10 cellular contexts compared by ENCODE assay signal in the genomic region with DNA sequence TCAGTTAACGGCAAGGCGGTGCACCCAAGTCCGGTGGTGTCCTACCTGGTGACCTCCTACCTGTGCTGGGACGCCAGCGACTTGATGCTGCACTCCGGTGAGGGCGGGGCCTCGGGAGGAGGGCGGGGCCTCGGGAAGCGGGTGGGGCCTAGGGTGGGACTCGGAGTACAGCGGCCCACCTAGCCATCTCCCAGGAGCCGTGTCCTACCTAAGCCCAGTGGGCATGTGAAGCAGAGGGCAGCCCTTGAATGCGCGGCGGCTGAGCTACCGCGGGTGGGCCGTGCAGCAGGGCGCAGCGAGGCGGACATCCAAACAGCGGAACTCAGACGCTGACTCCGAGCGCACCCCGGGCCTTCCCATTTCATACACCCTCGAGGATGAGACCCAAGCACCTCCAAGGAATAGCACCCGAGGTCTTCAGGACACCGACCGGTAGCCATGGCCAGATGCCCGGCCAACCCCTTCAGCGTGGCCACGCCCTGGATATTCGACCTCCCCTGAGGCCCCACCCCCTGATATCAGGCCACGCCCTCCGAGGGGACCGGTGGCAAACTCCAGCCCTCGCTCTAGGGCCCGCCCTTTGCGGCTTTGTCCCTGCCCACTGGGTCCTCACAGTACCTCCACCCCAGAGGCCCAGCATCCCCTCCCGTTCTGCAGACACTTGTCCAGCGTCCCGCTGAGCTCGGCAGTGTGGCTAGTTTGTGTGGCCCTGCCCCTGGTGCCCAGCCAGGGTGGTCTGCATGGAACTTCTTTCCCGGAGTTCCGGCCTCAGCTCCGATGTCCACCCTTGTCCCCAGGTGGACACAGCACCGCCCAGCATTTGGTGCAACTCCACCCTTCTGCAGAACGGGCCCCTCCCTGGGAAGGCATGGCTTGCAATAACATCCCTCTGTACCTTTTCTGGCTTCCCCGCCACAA. TPM values are rescaled to one million over a fixed set of nuclear protein-coding genes. Genes with fewer than 3 reads are reported as not detected.
DNase-seq lines count a peak whose midpoint lies in the region; ATAC-seq and TF ChIP-seq lines count a peak whose summit lies in the region.
"Had no signal": no experiment of that assay in that cellular context is flagged by ENCODE, and none has a peak within 500 bp of the region (broad histone marks: within the 10 kb centered on the region; RNA-seq: fewer than 3 reads in every experiment).

No MANE protein-coding gene starts in this region.

- no peaks in the 10 kb centered on the region for H3K9me3 Mint-ChIP-seq in activated B cell treated with CpG ODN at 0.5 μM for 24 hours
- H3K9me3 Mint-ChIP-seq in progenitor cell of endocrine pancreas (ENCODE audit: low read depth), result no peaks in the 10 kb centered on the region

- TF ChIP-seq CTCF in activated B cell treated with CpG ODN at 0.5 μM for 24 hours (IDR thresholded peaks at IDR 0.05) (no peak), esophagus squamous epithelium (IDR thresholded peaks at IDR 0.05) (no peak), progenitor cell of endocrine pancreas (IDR thresholded peaks at IDR 0.05; ENCODE audit: unreplicated experiment) (no peak)

- peak overlapping the region; percentile 67 for H3K4me3 ChIP-seq in HUES64 (ENCODE audit: low read length)
- peak overlapping the region in 3 of 4 donors; percentile 30 to 59 (median 30) for H3K4me3 ChIP-seq in esophagus squamous epithelium

- H3K27me3 ChIP-seq in HUES64 (ENCODE audit: insufficient read depth, low read length) (peaks cover 55% of the 10 kb centered on the region), esophagus squamous epithelium (peaks cover 0 to 93% (median 8%) of the 10 kb centered on the region in 4 donors)

- H3K4me1 ChIP-seq in HUES64 (ENCODE audit: insufficient read depth, low read length) (no peaks in the 10 kb centered on the region), esophagus squamous epithelium (peaks cover 12 to 30% (median 16%) of the 10 kb centered on the region in 3 donors)

- H3K27me3 Mint-ChIP-seq in activated B cell treated with CpG ODN at 0.5 μM for 24 hours (peaks cover 13% of the 10 kb centered on the region), progenitor cell of endocrine pancreas (peaks cover 92% of the 10 kb centered on the region)

- no peaks in the 10 kb centered on the region for H3K9me3 ChIP-seq in HUES64 (ENCODE audit: insufficient read depth, low read depth, low read length)
- no peaks in the 10 kb centered on the region for H3K9me3 ChIP-seq in esophagus squamous epithelium

- no peak overlapping the region; the same call in 1 of the 2 replicates for H3K27ac ChIP-seq in HUES64 (ENCODE audit: low read depth, low read length)
- H3K27ac ChIP-seq in esophagus squamous epithelium, result no peak overlapping the region

- no peaks in the 10 kb centered on the region for H3K36me3 Mint-ChIP-seq in activated B cell treated with CpG ODN at 0.5 μM for 24 hours (ENCODE audit: low read depth)
- no peaks in the 10 kb centered on the region for H3K36me3 Mint-ChIP-seq in progenitor cell of endocrine pancreas (ENCODE audit: insufficient read depth)

- H3K36me3 ChIP-seq in HUES64 (ENCODE audit: insufficient read depth, low read length) (no peaks in the 10 kb centered on the region), esophagus squamous epithelium (no peaks in the 10 kb centered on the region)

- H3K4me1 Mint-ChIP-seq in activated B cell treated with CpG ODN at 0.5 μM for 24 hours (peaks cover 66% of the 10 kb centered on the region), progenitor cell of endocrine pancreas (ENCODE audit: low read depth) (peaks cover 6% of the 10 kb centered on the region)

- POLR2A ChIA-PET in activated B cell treated with CpG ODN at 0.5 μM for 24 hours (lab: Charles Lee), result interaction anchor here (0.6 to 2.0 kb wide), 6 partner anchors 14 to 489 kb away, joined by 3 to 30 read pairs (median 4); a partner anchor contains a TSS

- WGBS in HUES64, result 46% methylated on average over 52 of the region's 52 CpGs
- 16 to 41% methylated on average over 5 to 18 of the region's 52 CpGs for WGBS in esophagus squamous epithelium, 2 donors

- H3K27ac Mint-ChIP-seq in activated B cell treated with CpG ODN at 0.5 μM for 24 hours (peak overlapping the region; percentile 90), progenitor cell of endocrine pancreas (no peak overlapping the region)

- CTCF ChIA-PET in activated B cell treated with CpG ODN at 0.5 μM for 24 hours (lab: Charles Lee), result interaction anchor here (1.0 kb wide), 1 partner anchor 104 kb away, joined by 3 read pairs; no protein-coding TSS in a partner anchor

- peak overlapping the region; percentile 34; the same call in 1 of the 2 replicates for H3K9ac ChIP-seq in HUES64 (ENCODE audit: low read depth, low read length)

- DNase-seq in NCI-H2029 (lab: John Stamatoyannopoulos, UW) (peak; percentile 60), NCI-H2029 treated with DMSO at 0.1 percent for 48 hours (lab: John Stamatoyannopoulos, UW) (no peak), activated B cell treated with CpG ODN at 0.5 μM for 24 hours (peak; percentile 73), esophagus squamous epithelium (lab: John Stamatoyannopoulos, UW) (no peak), progenitor cell of endocrine pancreas (ENCODE audit: low spot score, unreplicated experiment) (peak; percentile 49), A172 (ENCODE audit: low spot score) (no peak)
- DNase-seq: DND-41 had no signal

- TF ChIP-seq POLR2A in esophagus squamous epithelium (IDR thresholded peaks at IDR 0.05), result no peak

- peak overlapping the region; percentile 88 for H3K4me3 Mint-ChIP-seq in activated B cell treated with CpG ODN at 0.5 μM for 24 hours
- H3K4me3 Mint-ChIP-seq in progenitor cell of endocrine pancreas (ENCODE audit: low read depth), result peak overlapping the region; percentile 35

- ATAC-seq in GM21528 (IDR thresholded peaks at IDR 0.05; ENCODE audit: low FRiP score, unreplicated experiment) (peak; percentile 54), activated B cell treated with CpG ODN at 0.5 μM for 24 hours (ENCODE audit: low read depth) (peak; percentile 57)

- intact Hi-C loops in activated B cell treated with CpG ODN at 0.5 μM for 24 hours (cut with micrococcal nuclease) (loop anchor here (1.0 kb wide), 4 partner anchors 13 to 78 kb away; no protein-coding TSS in a partner anchor), esophagus squamous epithelium (cut with DNase I) (no loop called here)

RNA-seq across cellular contexts. Expression of a gene that starts 5.4 kb away (rescaled TPM):
- 1.1 TPM for polyA plus RNA-seq in HUES64 (2013, experiment 1 of 2)
- polyA plus RNA-seq in HUES64 (2013, experiment 2 of 2), result 1.1 TPM
- 10.0 and 13.0 TPM in 2 replicates for total RNA-seq in activated B cell treated with CpG ODN at 0.5 μM for 24 hours
- not detected for total RNA-seq in esophagus squamous epithelium
- not detected in 2 replicates for total RNA-seq in progenitor cell of endocrine pancreas
- total RNA-seq in A172 (2014; rRNA removed; shearing (Covaris generic)), result not detected in 2 replicates

RNA-seq across cellular contexts. Expression of a gene that starts 15.2 kb away (rescaled TPM):
- polyA plus RNA-seq in HUES64 (2013, experiment 1 of 2), result not detected
- polyA plus RNA-seq in HUES64 (2013, experiment 2 of 2), result not detected
- total RNA-seq in activated B cell treated with CpG ODN at 0.5 μM for 24 hours (not detected in 2 replicates), esophagus squamous epithelium (not detected), progenitor cell of endocrine pancreas (not detected in 2 replicates)
- total RNA-seq in A172 (2014; rRNA removed; shearing (Covaris generic)), result not detected in 2 replicates
- polyA plus RNA-seq: esophagus had no signal

RNA-seq across cellular contexts. Expression of a gene that starts 28.0 kb away (rescaled TPM):
- not detected for polyA plus RNA-seq in HUES64 (2013, experiment 1 of 2)
- polyA plus RNA-seq in HUES64 (2013, experiment 2 of 2), result not detected
- total RNA-seq in activated B cell treated with CpG ODN at 0.5 μM for 24 hours (not detected in 2 replicates), esophagus squamous epithelium (not detected), progenitor cell of endocrine pancreas (not detected in 2 replicates)
- total RNA-seq in A172 (2014; rRNA removed; shearing (Covaris generic)), result not detected in 2 replicates
- polyA plus RNA-seq: esophagus had no signal

RNA-seq across cellular contexts. Expression of a gene that starts 36.5 kb away (rescaled TPM):
- polyA plus RNA-seq in HUES64 (2013, experiment 1 of 2), result not detected
- not detected for polyA plus RNA-seq in HUES64 (2013, experiment 2 of 2)
- total RNA-seq in activated B cell treated with CpG ODN at 0.5 μM for 24 hours (not detected in 2 replicates), esophagus squamous epithelium (not detected), progenitor cell of endocrine pancreas (not detected in 2 replicates)
- total RNA-seq in A172 (2014; rRNA removed; shearing (Covaris generic)), result not detected in 2 replicates
- polyA plus RNA-seq: esophagus had no signal

RNA-seq across cellular contexts. Expression of a gene that starts 47.9 kb away (rescaled TPM):
- polyA plus RNA-seq in HUES64 (2013, experiment 1 of 2), result not detected
- polyA plus RNA-seq in HUES64 (2013, experiment 2 of 2), result not detected
- total RNA-seq in activated B cell treated with CpG ODN at 0.5 μM for 24 hours (not detected in 2 replicates), esophagus squamous epithelium (not detected), progenitor cell of endocrine pancreas (not detected in 2 replicates)
- total RNA-seq in A172 (2014; rRNA removed; shearing (Covaris generic)), result not detected in 2 replicates
- polyA plus RNA-seq: esophagus had no signal

Comparison
In these comparisons a context has a peak if more than half of its experiments do, and no peak if none do; other contexts are left out.
1. DNase-seq: peak in NCI-H2029 (single experiment), activated B cell treated with CpG ODN at 0.5 μM for 24 hours (single experiment) and progenitor cell of endocrine pancreas (single experiment); none in NCI-H2029 treated with DMSO at 0.1 percent for 48 hours (single experiment), esophagus squamous epithelium (single experiment) and A172 (single experiment).